Comparison of ENCODE assay signal across 16 cellular contexts in the genomic region with DNA sequence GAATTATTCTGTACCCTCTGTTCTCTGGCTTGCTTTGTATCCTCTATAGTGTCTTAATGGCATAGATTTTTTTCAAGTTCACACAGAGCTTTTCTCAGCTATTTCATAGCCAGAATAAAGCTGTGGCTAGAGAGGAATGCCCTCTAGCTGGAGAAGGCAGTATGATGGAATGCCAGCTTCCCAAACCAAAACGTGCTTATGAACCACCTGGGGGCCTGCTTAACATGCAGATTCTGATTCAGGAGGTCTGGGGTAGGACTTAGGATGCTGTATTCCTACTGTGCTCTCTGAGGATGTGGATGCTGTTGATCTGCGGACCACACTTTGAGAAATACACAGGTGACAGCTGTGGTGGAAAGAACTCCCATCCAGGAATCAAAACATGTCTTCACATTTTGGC. TPM values are rescaled to one million over a fixed set of nuclear protein-coding genes. Genes with fewer than 3 reads are reported as not detected.
DNase-seq lines count a peak whose midpoint lies in the region; ATAC-seq and TF ChIP-seq lines count a peak whose summit lies in the region.
"Had no signal": no experiment of that assay in that cellular context is flagged by ENCODE, and none has a peak within 500 bp of the region (broad histone marks: within the 10 kb centered on the region; RNA-seq: fewer than 3 reads in every experiment).

No MANE protein-coding gene starts in this region.

- H3K4me3 ChIP-seq in fibroblast of mammary gland (ENCODE audit: control insufficient read depth, low read depth, low read length) (no peak overlapping the region), retinal pigment epithelial cell (ENCODE audit: low read length) (no peak overlapping the region)
- H3K4me3 ChIP-seq: colonic mucosa, SK-N-MC, thyroid gland had no signal

- no peaks in the 10 kb centered on the region for H3K36me3 Mint-ChIP-seq in endothelial cell (ENCODE audit: low read depth, unreplicated experiment)
- H3K36me3 Mint-ChIP-seq: activated naive CD4-positive, alpha-beta T cell treated with anti-CD3 and anti-CD28 coated beads, Interleukin-2, amount 10 ng/mL, durations not matched to agents 7 days and 5 days had no signal

- no peaks in the 10 kb centered on the region for H3K9me3 Mint-ChIP-seq in endothelial cell (ENCODE audit: unreplicated experiment)
- H3K9me3 Mint-ChIP-seq: activated naive CD4-positive, alpha-beta T cell treated with anti-CD3 and anti-CD28 coated beads, Interleukin-2, amount 10 ng/mL, durations not matched to agents 7 days and 5 days had no signal

- peak; percentile 11 for DNase-seq in NCI-H82 (lab: John Stamatoyannopoulos, UW)
- DNase-seq in NCI-H82 treated with DMSO at 0.1 percent for 48 hours (lab: John Stamatoyannopoulos, UW; ENCODE audit: unreplicated experiment): no peak
- DNase-seq in SK-MEL-5 (ENCODE audit: low read depth, low spot score): peak; percentile 37
- DNase-seq in fibroblast of mammary gland (ENCODE audit: low read depth): no peak
- no peak for DNase-seq in retinal pigment epithelial cell (ENCODE audit: low read depth)
- no peak for DNase-seq in NCI-H187 treated with DMSO at 0.1 percent for 48 hours (lab: John Stamatoyannopoulos, UW)
- no peak for DNase-seq in endothelial cell (ENCODE audit: low spot score)
- DNase-seq: ACHN; activated naive CD4-positive, alpha-beta T cell treated with anti-CD3 and anti-CD28 coated beads, Interleukin-2, amount 10 ng/mL, durations not matched to agents 7 days and 5 days; colonic mucosa; Kasumi-1; left cardiac atrium; NCI-H2081 treated with DMSO at 0.1 percent for 48 hours; thyroid gland had no signal

- no peaks in the 10 kb centered on the region for H3K27me3 Mint-ChIP-seq in endothelial cell (ENCODE audit: unreplicated experiment)
- H3K27me3 Mint-ChIP-seq: activated naive CD4-positive, alpha-beta T cell treated with anti-CD3 and anti-CD28 coated beads, Interleukin-2, amount 10 ng/mL, durations not matched to agents 7 days and 5 days had no signal

- peak; percentile 14 for TF ChIP-seq CTCF in fibroblast of mammary gland (conservative IDR thresholded peaks at IDR 0.05; ENCODE audit: control insufficient read depth, insufficient read depth, low read depth, low read length)
- TF ChIP-seq CTCF in retinal pigment epithelial cell (conservative IDR thresholded peaks at IDR 0.05; ENCODE audit: low read depth, low read length): peak; percentile 36
- no peak for TF ChIP-seq CTCF in endothelial cell (IDR thresholded peaks at IDR 0.05; ENCODE audit: unreplicated experiment)

- in situ Hi-C loops in SK-MEL-5 (cut with HindIII; ENCODE audit: low pct_unique_long_range_greater_than_20kb, low sequenced_read_pairs): no loop called here

- no peak overlapping the region for H3K27ac Mint-ChIP-seq in endothelial cell (ENCODE audit: unreplicated experiment)
- H3K27ac Mint-ChIP-seq: activated naive CD4-positive, alpha-beta T cell treated with anti-CD3 and anti-CD28 coated beads, Interleukin-2, amount 10 ng/mL, durations not matched to agents 7 days and 5 days had no signal

- no peak for ATAC-seq in activated CD4-positive, CD25-positive, alpha-beta regulatory T cell treated with anti-CD3 and anti-CD28 coated beads, Interleukin-2, amount 50 U/mL, for 24 hours
- ATAC-seq: left cardiac atrium had no signal

- H3K4me1 Mint-ChIP-seq in endothelial cell (ENCODE audit: unreplicated experiment): no peaks in the 10 kb centered on the region
- H3K4me1 Mint-ChIP-seq: activated naive CD4-positive, alpha-beta T cell treated with anti-CD3 and anti-CD28 coated beads, Interleukin-2, amount 10 ng/mL, durations not matched to agents 7 days and 5 days had no signal

- no peak overlapping the region for H3K4me3 Mint-ChIP-seq in endothelial cell (ENCODE audit: unreplicated experiment)
- H3K4me3 Mint-ChIP-seq: activated naive CD4-positive, alpha-beta T cell treated with anti-CD3 and anti-CD28 coated beads, Interleukin-2, amount 10 ng/mL, durations not matched to agents 7 days and 5 days had no signal

RNA-seq across cellular contexts. Expression of gene DPYSL3, which starts 49.9 kb away (rescaled TPM):
- 13.0 and 16.5 TPM in 2 replicates for total RNA-seq in SK-MEL-5 (2014; rRNA removed; shearing (Covaris generic))
- 29.4 and 37.7 TPM in 2 replicates for polyA plus RNA-seq in SK-MEL-5 (2015; cell fraction: cytosol; rRNA removed)
- polyA plus RNA-seq in SK-MEL-5 (2015; cell fraction: nucleus; rRNA removed): 21.6 and 31.0 TPM in 2 replicates
- total RNA-seq in endothelial cell (ENCODE audit: unreplicated experiment): 27.6 TPM

Comparison
In these comparisons a context has a peak if more than half of its experiments do, and no peak if none do; other contexts are left out.
1. DNase-seq: peak in NCI-H82 (single experiment) and SK-MEL-5 (single experiment); none in NCI-H82 treated with DMSO at 0.1 percent for 48 hours (single experiment), fibroblast of mammary gland (single experiment), retinal pigment epithelial cell (single experiment), NCI-H187 treated with DMSO at 0.1 percent for 48 hours (single experiment) and endothelial cell (single experiment).